In genomic region chr2:121976912-121977311, GRCh38 we compare ENCODE assay signal across 16 cellular contexts.
"Had no signal": no experiment of that assay in that cellular context is flagged by ENCODE, and none has a peak within 500 bp of the region (broad histone marks: within the 10 kb centered on the region; RNA-seq: fewer than 3 reads in every experiment).

No MANE protein-coding gene starts in this region.

- DNase-seq: activated CD4-positive, alpha-beta T cell treated with anti-CD3 and anti-CD28 coated beads, Interleukin-2, amount 10 ng/mL, durations not matched to agents 24 days and 14 days; activated CD8-positive, alpha-beta T cell treated with anti-CD3 and anti-CD28 coated beads for 36 hours; activated naive CD4-positive, alpha-beta T cell; activated naive CD8-positive, alpha-beta T cell treated with anti-CD3 and anti-CD28 coated beads for 36 hours; activated T-cell treated with anti-CD3 and anti-CD28 coated beads, Interleukin-2, amount 50 U/mL, for 1 hour; amygdala; central memory CD4-positive, alpha-beta T cell; colonic mucosa; foreskin melanocyte; left lung; ovary; spleen; stimulated activated CD4-positive, alpha-beta T cell treated with anti-CD3 and anti-CD28 coated beads, Interleukin-4, amount 100 ng/mL, for 4 hours; tibial artery had no signal

- H3K36me3 ChIP-seq: colonic mucosa, left lung, ovary, spleen, tibial artery had no signal

- H3K27ac Mint-ChIP-seq: activated CD4-positive, alpha-beta T cell treated with anti-CD3 and anti-CD28 coated beads, Interleukin-2, amount 10 ng/mL, durations not matched to agents 24 days and 14 days; activated CD8-positive, alpha-beta T cell treated with anti-CD3 and anti-CD28 coated beads for 36 hours; activated naive CD8-positive, alpha-beta T cell treated with anti-CD3 and anti-CD28 coated beads for 36 hours; activated T-helper 17 cell treated with anti-CD3 and anti-CD28 coated beads, Interleukin-2, amount 50 U/mL, for 72 hours; T-helper 1 cell treated with Interleukin-12 subunit alpha and Interleukin-12 subunit beta and Interleukin-4 antibody, amounts not matched to agents 30 μg/mL and 1 μg/mL, for 36 hours had no signal

- H3K27me3 Mint-ChIP-seq: activated CD8-positive, alpha-beta T cell treated with anti-CD3 and anti-CD28 coated beads for 36 hours; activated naive CD8-positive, alpha-beta T cell treated with anti-CD3 and anti-CD28 coated beads for 36 hours; activated T-helper 17 cell treated with anti-CD3 and anti-CD28 coated beads, Interleukin-2, amount 50 U/mL, for 72 hours had no signal

- H3K27ac ChIP-seq: colonic mucosa, left lung, ovary had no signal

- H3K9me3 Mint-ChIP-seq: activated CD4-positive, alpha-beta T cell treated with anti-CD3 and anti-CD28 coated beads, Interleukin-2, amount 10 ng/mL, durations not matched to agents 24 days and 14 days; activated CD8-positive, alpha-beta T cell treated with anti-CD3 and anti-CD28 coated beads for 36 hours; activated naive CD8-positive, alpha-beta T cell treated with anti-CD3 and anti-CD28 coated beads for 36 hours; activated T-helper 17 cell treated with anti-CD3 and anti-CD28 coated beads, Interleukin-2, amount 50 U/mL, for 72 hours; T-helper 1 cell treated with Interleukin-12 subunit alpha and Interleukin-12 subunit beta and Interleukin-4 antibody, amounts not matched to agents 30 μg/mL and 1 μg/mL, for 36 hours had no signal

- H3K4me1 ChIP-seq: colonic mucosa had no signal

- H3K27me3 ChIP-seq: colonic mucosa, left lung, ovary, tibial artery had no signal

- H3K4me3 ChIP-seq: colonic mucosa, left lung, ovary, spleen, tibial artery had no signal

- H3K36me3 Mint-ChIP-seq: activated naive CD8-positive, alpha-beta T cell treated with anti-CD3 and anti-CD28 coated beads for 36 hours had no signal

- H3K4me1 Mint-ChIP-seq: activated CD4-positive, alpha-beta T cell treated with anti-CD3 and anti-CD28 coated beads, Interleukin-2, amount 10 ng/mL, durations not matched to agents 24 days and 14 days had no signal

- ATAC-seq: activated CD8-positive, alpha-beta T cell treated with anti-CD3 and anti-CD28 coated beads for 36 hours; activated T-helper 17 cell treated with anti-CD3 and anti-CD28 coated beads, Interleukin-2, amount 50 U/mL, for 72 hours; left lung had no signal

- H3K9me3 ChIP-seq: colonic mucosa, left lung, ovary, spleen, tibial artery had no signal

- H3K4me3 Mint-ChIP-seq: activated CD4-positive, alpha-beta T cell treated with anti-CD3 and anti-CD28 coated beads, Interleukin-2, amount 10 ng/mL, durations not matched to agents 24 days and 14 days; activated CD8-positive, alpha-beta T cell treated with anti-CD3 and anti-CD28 coated beads for 36 hours; activated naive CD8-positive, alpha-beta T cell treated with anti-CD3 and anti-CD28 coated beads for 36 hours; activated T-helper 17 cell treated with anti-CD3 and anti-CD28 coated beads, Interleukin-2, amount 50 U/mL, for 72 hours; T-helper 1 cell treated with Interleukin-12 subunit alpha and Interleukin-12 subunit beta and Interleukin-4 antibody, amounts not matched to agents 30 μg/mL and 1 μg/mL, for 36 hours had no signal
